ENCODE assay signal across 8 cellular contexts in genomic region chr5:81194633-81195333, GRCh38. TPM values are rescaled to one million over a fixed set of nuclear protein-coding genes. Genes with fewer than 3 reads are reported as not detected.
DNase-seq lines count a peak whose midpoint lies in the region; ATAC-seq and TF ChIP-seq lines count a peak whose summit lies in the region.

No MANE protein-coding gene starts in this region.

- TF ChIP-seq POLR2A in right lobe of liver (IDR thresholded peaks at IDR 0.05): no peak

- no peaks in the 10 kb centered on the region for H3K36me3 ChIP-seq in right lobe of liver

- H3K9me3 ChIP-seq in right lobe of liver: no peaks in the 10 kb centered on the region

- H3K9me3 Mint-ChIP-seq in activated CD4-positive, alpha-beta T cell treated with anti-CD3 and anti-CD28 coated beads, Interleukin-2, amount 10 ng/mL, durations not matched to agents 7 days and 5 days: no peaks in the 10 kb centered on the region

- 26% methylated on average over 25 of the region's 31 CpGs for WGBS in right lobe of liver (ENCODE audit: insufficient coverage, low coverage, low lambda C conversion rate, missing lambda C conversion rate)

- intact Hi-C loops in right lobe of liver (cut with DNase I): no loop called here

- no peaks in the 10 kb centered on the region for H3K36me3 Mint-ChIP-seq in activated CD4-positive, alpha-beta T cell treated with anti-CD3 and anti-CD28 coated beads, Interleukin-2, amount 10 ng/mL, durations not matched to agents 7 days and 5 days (ENCODE audit: low read depth)

- CTCF ChIA-PET in activated CD4-positive, alpha-beta T cell treated with anti-CD3 and anti-CD28 coated beads, Interleukin-2, amount 10 ng/mL, durations not matched to agents 7 days and 5 days (lab: Charles Lee): interaction anchor here (0.7 to 2.7 kb wide), 6 partner anchors 10 to 40 kb away, joined by 3 to 9 read pairs (median 4); no protein-coding TSS in a partner anchor

- peaks cover 0 to 6% (median 0%) of the 10 kb centered on the region in 4 donors for H3K4me1 ChIP-seq in right lobe of liver

- H3K4me1 Mint-ChIP-seq in activated CD4-positive, alpha-beta T cell treated with anti-CD3 and anti-CD28 coated beads, Interleukin-2, amount 10 ng/mL, durations not matched to agents 7 days and 5 days: peaks cover 11% of the 10 kb centered on the region

- no peak overlapping the region for H3K4me3 ChIP-seq in coronary artery
- H3K4me3 ChIP-seq in right lobe of liver: no peak overlapping the region

- ATAC-seq in GM18867 (IDR thresholded peaks at IDR 0.05; ENCODE audit: unreplicated experiment): peak; percentile 96
- ATAC-seq in HG03196 (IDR thresholded peaks at IDR 0.05; ENCODE audit: unreplicated experiment): peak; percentile 83
- ATAC-seq in right lobe of liver: peak; percentile 100

- DNase-seq in ACHN: peak; percentile 68
- DNase-seq in NCI-H526 (lab: John Stamatoyannopoulos, UW): peak; percentile 18 to 79
- DNase-seq in activated CD4-positive, alpha-beta T cell treated with anti-CD3 and anti-CD28 coated beads, Interleukin-2, amount 10 ng/mL, durations not matched to agents 7 days and 5 days: peak; percentile 83
- peak; percentile 80 for DNase-seq in coronary artery (ENCODE audit: low spot score)
- peak; percentile 80 to 85 (median 83) for DNase-seq in right lobe of liver
- peak; percentile 79 to 87 for DNase-seq in stimulated activated CD4-positive, alpha-beta T cell treated with anti-CD3 and anti-CD28 coated beads, Interleukin-4, amount 100 ng/mL, for 48 hours (ENCODE audit: low read depth in 2 of 2)

- H3K27me3 ChIP-seq in right lobe of liver: no peaks in the 10 kb centered on the region

- H3K27ac ChIP-seq in coronary artery (no peak overlapping the region), right lobe of liver (no peak overlapping the region)

- TF ChIP-seq CTCF in coronary artery (IDR thresholded peaks at IDR 0.05) (peak; percentile 87), right lobe of liver (IDR thresholded peaks at IDR 0.05) (peak; percentile 78 to 97 (median 96))

- H3K27me3 Mint-ChIP-seq in activated CD4-positive, alpha-beta T cell treated with anti-CD3 and anti-CD28 coated beads, Interleukin-2, amount 10 ng/mL, durations not matched to agents 7 days and 5 days: no peaks in the 10 kb centered on the region

- H3K27ac Mint-ChIP-seq in activated CD4-positive, alpha-beta T cell treated with anti-CD3 and anti-CD28 coated beads, Interleukin-2, amount 10 ng/mL, durations not matched to agents 7 days and 5 days: peak overlapping the region; percentile 44

- in situ Hi-C loops in ACHN (cut with HindIII; ENCODE audit: low pct_ligation_motif_present, low pct_unique_long_range_greater_than_20kb, low sequenced_read_pairs): no loop called here

- POLR2A ChIA-PET in activated CD4-positive, alpha-beta T cell treated with anti-CD3 and anti-CD28 coated beads, Interleukin-2, amount 10 ng/mL, durations not matched to agents 7 days and 5 days (lab: Charles Lee): no interaction called here

- no peak overlapping the region for H3K4me3 Mint-ChIP-seq in activated CD4-positive, alpha-beta T cell treated with anti-CD3 and anti-CD28 coated beads, Interleukin-2, amount 10 ng/mL, durations not matched to agents 7 days and 5 days

RNA-seq across cellular contexts. Expression of gene CKMT2, which starts 38.3 kb away (rescaled TPM):
- not detected for total RNA-seq in activated CD4-positive, alpha-beta T cell treated with anti-CD3 and anti-CD28 coated beads, Interleukin-2, amount 10 ng/mL, durations not matched to agents 7 days and 5 days
- 1 to 10 TPM in 2 of 6 experiments, under 1 TPM in 4; 0.39 to 1.8 (median 0.80) TPM for total RNA-seq in right lobe of liver
